In genomic region chr6:150667977-150668716, GRCh38 we compare ENCODE assay signal across 8 cellular contexts.
DNase-seq lines count a peak whose midpoint lies in the region; ATAC-seq, FAIRE-seq and TF ChIP-seq lines count a peak whose summit lies in the region.

No MANE protein-coding gene starts in this region.

- no peaks in the 10 kb centered on the region for H3K9me3 Mint-ChIP-seq in stimulated activated effector memory CD8-positive, alpha-beta T cell treated with anti-CD3 and anti-CD28 coated beads, Interleukin-12 subunit alpha, Interleukin-12 subunit beta, amount 100 ng/mL, for 72 hours
- peaks cover 0 to 1% (median 0%) of the 10 kb centered on the region in 9 donors for H3K9me3 Mint-ChIP-seq in naive thymus-derived CD8-positive, alpha-beta T cell

- H3K4me3 Mint-ChIP-seq in stimulated activated effector memory CD8-positive, alpha-beta T cell treated with anti-CD3 and anti-CD28 coated beads, Interleukin-12 subunit alpha, Interleukin-12 subunit beta, amount 100 ng/mL, for 72 hours, result no peak overlapping the region
- no peak overlapping the region for H3K4me3 Mint-ChIP-seq in naive thymus-derived CD8-positive, alpha-beta T cell

- POLR2A ChIA-PET in naive thymus-derived CD8-positive, alpha-beta T cell (lab: Charles Lee), result no interaction called here

- peak; percentile 64 for DNase-seq in GM04504 (ENCODE audit: low read depth)
- DNase-seq in NCI-H1092 treated with DMSO at 0.1 percent for 48 hours (lab: John Stamatoyannopoulos, UW), result peak; percentile 30
- DNase-seq in bronchial epithelial cell (ENCODE audit: low read depth), result peak; percentile 94
- DNase-seq in kidney epithelial cell (ENCODE audit: low read depth), result peak; percentile 81
- DNase-seq in stimulated activated effector memory CD8-positive, alpha-beta T cell treated with anti-CD3 and anti-CD28 coated beads, Interleukin-12 subunit alpha, Interleukin-12 subunit beta, amount 100 ng/mL, for 72 hours (ENCODE audit: low spot score in 2 of 2), result no peak
- DNase-seq in naive thymus-derived CD8-positive, alpha-beta T cell, result no peak
- no peak for DNase-seq in NCI-H2171 treated with DMSO at 0.1 percent for 48 hours (lab: John Stamatoyannopoulos, UW)

- H3K4me3 ChIP-seq in bronchial epithelial cell (ENCODE audit: low read depth, low read length) (no peak overlapping the region), kidney epithelial cell (ENCODE audit: low read depth, low read length) (no peak overlapping the region)

- H3K27me3 Mint-ChIP-seq in naive thymus-derived CD8-positive, alpha-beta T cell, result peaks cover 0 to 8% (median 0%) of the 10 kb centered on the region in 5 donors

- ATAC-seq in stimulated activated effector memory CD8-positive, alpha-beta T cell treated with anti-CD3 and anti-CD28 coated beads, Interleukin-12 subunit alpha, Interleukin-12 subunit beta, amount 100 ng/mL, for 72 hours, result peak; percentile 51
- ATAC-seq in naive thymus-derived CD8-positive, alpha-beta T cell, result no peak
- no peak for ATAC-seq in HG03342 (IDR thresholded peaks at IDR 0.05; ENCODE audit: unreplicated experiment)

- TF ChIP-seq CTCF in bronchial epithelial cell (IDR thresholded peaks at IDR 0.05; ENCODE audit: insufficient read depth, low read length, severe bottlenecking) (peak; percentile 36), kidney epithelial cell (IDR thresholded peaks at IDR 0.05; ENCODE audit: insufficient read depth, low read length, poor library complexity, severe bottlenecking) (peak; percentile 53)

- H3K27ac Mint-ChIP-seq in stimulated activated effector memory CD8-positive, alpha-beta T cell treated with anti-CD3 and anti-CD28 coated beads, Interleukin-12 subunit alpha, Interleukin-12 subunit beta, amount 100 ng/mL, for 72 hours, result no peak overlapping the region
- no peak overlapping the region for H3K27ac Mint-ChIP-seq in naive thymus-derived CD8-positive, alpha-beta T cell

- no peaks in the 10 kb centered on the region for H3K36me3 Mint-ChIP-seq in stimulated activated effector memory CD8-positive, alpha-beta T cell treated with anti-CD3 and anti-CD28 coated beads, Interleukin-12 subunit alpha, Interleukin-12 subunit beta, amount 100 ng/mL, for 72 hours
- H3K36me3 Mint-ChIP-seq in naive thymus-derived CD8-positive, alpha-beta T cell, result no peaks in the 10 kb centered on the region

- H3K4me1 Mint-ChIP-seq in stimulated activated effector memory CD8-positive, alpha-beta T cell treated with anti-CD3 and anti-CD28 coated beads, Interleukin-12 subunit alpha, Interleukin-12 subunit beta, amount 100 ng/mL, for 72 hours, result peaks cover 5% of the 10 kb centered on the region
- peaks cover 0 to 3% (median 0%) of the 10 kb centered on the region in 4 donors for H3K4me1 Mint-ChIP-seq in naive thymus-derived CD8-positive, alpha-beta T cell

- H3K27me3 ChIP-seq in bronchial epithelial cell (ENCODE audit: control insufficient read depth, insufficient read depth, low read length) (no peaks in the 10 kb centered on the region), kidney epithelial cell (ENCODE audit: control insufficient read depth, insufficient read depth, low read length) (no peaks in the 10 kb centered on the region)

- peak; percentile 62 for FAIRE-seq in bronchial epithelial cell (lab: Jason Lieb, UNC)

- H3K36me3 ChIP-seq in bronchial epithelial cell (ENCODE audit: control insufficient read depth, insufficient read depth, low read length) (no peaks in the 10 kb centered on the region), kidney epithelial cell (ENCODE audit: control insufficient read depth, insufficient read depth, low read length) (no peaks in the 10 kb centered on the region)

Comparison
In these comparisons a context has a peak if more than half of its experiments do, and no peak if none do; other contexts are left out.
1. DNase-seq: peak in GM04504 (single experiment), NCI-H1092 treated with DMSO at 0.1 percent for 48 hours (single experiment), bronchial epithelial cell (single experiment) and kidney epithelial cell (single experiment); none in stimulated activated effector memory CD8-positive, alpha-beta T cell treated with anti-CD3 and anti-CD28 coated beads, Interleukin-12 subunit alpha, Interleukin-12 subunit beta, amount 100 ng/mL, for 72 hours (0 of 2), naive thymus-derived CD8-positive, alpha-beta T cell (0 of 10) and NCI-H2171 treated with DMSO at 0.1 percent for 48 hours (single experiment).